8 cellular contexts compared by ENCODE assay signal in the genomic region with DNA sequence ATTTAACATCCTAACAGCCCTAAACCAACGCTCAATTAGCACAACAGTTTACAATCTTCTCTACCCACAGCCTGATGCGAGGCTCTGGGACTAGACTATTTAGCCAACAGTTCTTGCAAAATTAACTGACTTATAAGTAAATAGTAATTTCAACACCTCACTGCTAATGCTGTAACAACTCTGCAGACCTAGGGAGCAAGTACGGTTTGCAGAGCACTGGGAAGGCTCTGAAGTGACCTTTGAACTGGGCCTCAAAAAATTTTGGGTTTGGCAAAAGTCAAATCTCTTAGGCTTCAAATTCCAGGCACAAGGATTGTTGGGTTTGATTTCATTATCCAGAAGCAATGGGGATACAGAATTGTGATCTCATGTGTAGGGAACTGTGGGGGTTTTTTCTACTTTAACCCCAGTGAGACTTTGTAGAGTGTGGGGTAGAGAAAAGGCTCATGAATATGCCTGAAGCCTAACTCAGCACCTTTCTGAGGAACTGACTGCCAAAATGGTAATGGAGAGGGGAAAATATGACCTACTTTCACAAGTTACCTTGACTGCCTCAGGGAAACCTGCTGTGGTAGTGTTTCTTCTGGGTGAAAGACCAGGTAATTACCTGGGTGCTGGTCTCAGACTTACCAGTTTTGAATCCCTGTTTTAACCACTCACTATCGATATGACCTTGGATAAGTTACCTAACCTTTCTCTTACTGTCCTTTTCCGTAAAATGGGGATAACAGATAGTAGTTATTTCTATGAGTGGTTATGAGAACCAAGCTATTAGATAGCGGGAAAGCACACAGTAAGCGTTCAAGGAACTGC. TPM values are rescaled to one million over a fixed set of nuclear protein-coding genes. Genes with fewer than 3 reads are reported as not detected.
DNase-seq lines count a peak whose midpoint lies in the region; ATAC-seq and TF ChIP-seq lines count a peak whose summit lies in the region.

No MANE protein-coding gene starts in this region.

- H3K27me3 ChIP-seq in iPS-18a (ENCODE audit: control insufficient read depth, insufficient read depth, low read length) (no peaks in the 10 kb centered on the region), subcutaneous abdominal adipose tissue (ENCODE audit: control insufficient read depth in 5 of 5, insufficient read depth in 4 of 5, low read length in 5 of 5) (no peaks in the 10 kb centered on the region)

- H3K36me3 ChIP-seq in iPS-18a (ENCODE audit: control insufficient read depth, low read depth, low read length) (peaks cover 19% of the 10 kb centered on the region), subcutaneous abdominal adipose tissue (ENCODE audit: control insufficient read depth in 5 of 5, insufficient read depth in 5 of 5, low read length in 5 of 5) (peaks cover 0 to 18% (median 8%) of the 10 kb centered on the region in 5 donors)

- peaks cover 15% of the 10 kb centered on the region for H3K4me1 ChIP-seq in iPS-18a (ENCODE audit: control insufficient read depth, low read depth, low read length)
- H3K4me1 ChIP-seq in subcutaneous abdominal adipose tissue (ENCODE audit: control insufficient read depth in 5 of 5, insufficient read depth in 5 of 5, low read length in 5 of 5): peaks cover 9 to 42% (median 37%) of the 10 kb centered on the region in 5 donors

- peak overlapping the region; percentile 4 for H3K9ac ChIP-seq in iPS-18a (ENCODE audit: low read length)
- peak overlapping the region; percentile 22 to 96 (median 79) for H3K9ac ChIP-seq in subcutaneous abdominal adipose tissue (ENCODE audit: low read length in 5 of 5)

- peak overlapping the region; percentile 91 for H3K27ac ChIP-seq in VCaP
- no peak overlapping the region for H3K27ac ChIP-seq in iPS-18a (ENCODE audit: low read length)
- peak overlapping the region; percentile 99 for H3K27ac ChIP-seq in subcutaneous abdominal adipose tissue (ENCODE audit: low read depth, low read length)

- DNase-seq in SHP77 treated with DMSO at 0.1 percent for 48 hours (lab: John Stamatoyannopoulos, UW) (peak; percentile 58), SHP77 (lab: John Stamatoyannopoulos, UW) (no peak), SK-N-DZ (ENCODE audit: low spot score) (no peak)

- no peak for TF ChIP-seq CTCF in VCaP (conservative IDR thresholded peaks at IDR 0.05)

- H3K9me3 ChIP-seq in iPS-18a (ENCODE audit: control insufficient read depth, low read depth, low read length) (no peaks in the 10 kb centered on the region), subcutaneous abdominal adipose tissue (ENCODE audit: control insufficient read depth in 5 of 5, low read length in 5 of 5) (no peaks in the 10 kb centered on the region)

- no peak for ATAC-seq in HG03571 (IDR thresholded peaks at IDR 0.05; ENCODE audit: unreplicated experiment)
- ATAC-seq in HG02938 (IDR thresholded peaks at IDR 0.05; ENCODE audit: unreplicated experiment): no peak

- H3K4me3 ChIP-seq in iPS-18a (ENCODE audit: low read length) (peak overlapping the region; percentile 93), subcutaneous abdominal adipose tissue (ENCODE audit: low read depth in 1 of 5, low read length in 5 of 5) (peak overlapping the region; percentile 72 to 82 (median 74))

RNA-seq across cellular contexts. Expression of gene TXLNA, which starts 0.9 kb away (rescaled TPM):
- polyA plus RNA-seq in SK-N-DZ (2014; cell fraction: cytosol; rRNA removed): 56.0 and 56.4 TPM in 2 replicates
- polyA plus RNA-seq in SK-N-DZ (2014; cell fraction: nucleus; rRNA removed): 59.2 and 70.4 TPM in 2 replicates

RNA-seq across cellular contexts. Expression of gene CCDC28B, which starts 21.8 kb away (rescaled TPM):
- 28.7 and 57.9 TPM in 2 replicates for polyA plus RNA-seq in SK-N-DZ (2014; cell fraction: cytosol; rRNA removed)
- 25.3 and 26.8 TPM in 2 replicates for polyA plus RNA-seq in SK-N-DZ (2014; cell fraction: nucleus; rRNA removed)

RNA-seq across cellular contexts. Expression of gene IQCC, which starts 26.9 kb away (rescaled TPM):
- polyA plus RNA-seq in SK-N-DZ (2014; cell fraction: cytosol; rRNA removed): 5.9 and 7.6 TPM in 2 replicates
- polyA plus RNA-seq in SK-N-DZ (2014; cell fraction: nucleus; rRNA removed): 3.5 and 5.8 TPM in 2 replicates

RNA-seq across cellular contexts. Expression of gene DCDC2B, which starts 30.3 kb away (rescaled TPM):
- not detected in 2 replicates for polyA plus RNA-seq in SK-N-DZ (2014; cell fraction: cytosol; rRNA removed)
- polyA plus RNA-seq in SK-N-DZ (2014; cell fraction: nucleus; rRNA removed): 0.71 TPM in 1 of 2 replicates, not detected in the other

RNA-seq across cellular contexts. Expression of gene TMEM234, which starts 43.6 kb away (rescaled TPM):
- polyA plus RNA-seq in SK-N-DZ (2014; cell fraction: cytosol; rRNA removed): 1.9 and 4.3 TPM in 2 replicates
- polyA plus RNA-seq in SK-N-DZ (2014; cell fraction: nucleus; rRNA removed): 12.7 and 14.0 TPM in 2 replicates
